Comparison of ENCODE assay signal across 8 cellular contexts in genomic region chr2:47404356-47404755, GRCh38. TPM values are rescaled to one million over a fixed set of nuclear protein-coding genes. Genes with fewer than 3 reads are reported as not detected.
A peak's percentile ranks its signal among the peaks of the same experiment; 100 is the strongest.
DNase-seq lines count a peak whose midpoint lies in the region; ATAC-seq and TF ChIP-seq lines count a peak whose summit lies in the region.

No MANE protein-coding gene starts in this region.

- 90 to 92% (median 91%) methylated on average over 10 of the region's 10 CpGs for WGBS in heart left ventricle, 4 donors

- H3K36me3 ChIP-seq in heart left ventricle (peaks cover 0 to 8% (median 0%) of the 10 kb centered on the region in 9 donors), right atrium auricular region (no peaks in the 10 kb centered on the region), vagina (no peaks in the 10 kb centered on the region)

- TF ChIP-seq POLR2A in heart left ventricle (IDR thresholded peaks at IDR 0.05): no peak
- TF ChIP-seq POLR2A in vagina (IDR thresholded peaks at IDR 0.05): no peak

- no peak for ATAC-seq in heart left ventricle
- no peak for ATAC-seq in activated naive CD4-positive, alpha-beta T cell treated with anti-CD3 and anti-CD28 coated beads, Interleukin-2, amount 50 U/mL, for 72 hours
- ATAC-seq in memory B cell (ENCODE audit: low read depth): no peak
- ATAC-seq in GM19035 (IDR thresholded peaks at IDR 0.05; ENCODE audit: unreplicated experiment): no peak
- ATAC-seq in HG02610 (IDR thresholded peaks at IDR 0.05; ENCODE audit: unreplicated experiment): no peak

- H3K27ac ChIP-seq in heart left ventricle: no peak overlapping the region
- no peak overlapping the region for H3K27ac ChIP-seq in right atrium auricular region
- no peak overlapping the region for H3K27ac ChIP-seq in vagina

- H3K9me3 ChIP-seq in heart left ventricle (no peaks in the 10 kb centered on the region), right atrium auricular region (no peaks in the 10 kb centered on the region), vagina (no peaks in the 10 kb centered on the region)

- H3K4me3 ChIP-seq in heart left ventricle (peak overlapping the region in 7 of 12 donors; percentile 73 to 98 (median 93)), right atrium auricular region (no peak overlapping the region), vagina (peak overlapping the region; percentile 84 to 90)

- peaks cover 11% of the 10 kb centered on the region for H3K4me1 Mint-ChIP-seq in memory B cell

- no peaks in the 10 kb centered on the region for H3K27me3 Mint-ChIP-seq in memory B cell

- H3K9me3 Mint-ChIP-seq in activated naive CD4-positive, alpha-beta T cell treated with anti-CD3 and anti-CD28 coated beads, Interleukin-2, amount 50 U/mL, for 72 hours: peaks cover 0 to 4% of the 10 kb centered on the region in 2 donors
- H3K9me3 Mint-ChIP-seq in memory B cell: no peaks in the 10 kb centered on the region

- H3K4me1 ChIP-seq in heart left ventricle: peaks cover 0 to 21% (median 11%) of the 10 kb centered on the region in 12 donors
- peaks cover 0 to 18% of the 10 kb centered on the region in 2 donors for H3K4me1 ChIP-seq in right atrium auricular region
- peaks cover 18% of the 10 kb centered on the region for H3K4me1 ChIP-seq in vagina

- H3K27me3 ChIP-seq in heart left ventricle (no peaks in the 10 kb centered on the region), right atrium auricular region (no peaks in the 10 kb centered on the region), vagina (no peaks in the 10 kb centered on the region)

- peak overlapping the region; percentile 93 to 97 for H3K27ac Mint-ChIP-seq in activated naive CD4-positive, alpha-beta T cell treated with anti-CD3 and anti-CD28 coated beads, Interleukin-2, amount 50 U/mL, for 72 hours
- peak overlapping the region; percentile 4 for H3K27ac Mint-ChIP-seq in memory B cell

- H3K4me3 Mint-ChIP-seq in memory B cell: peak overlapping the region; percentile 98

- intact Hi-C loops in heart left ventricle (cut with DNase I): no loop called here
- intact Hi-C loops in vagina (cut with DNase I): no loop called here

- DNase-seq in heart left ventricle (no peak), right atrium auricular region (ENCODE audit: low spot score) (no peak), memory B cell (ENCODE audit: low spot score in 2 of 2) (no peak), vagina (ENCODE audit: extremely low spot score in 2 of 2) (no peak), DMS53 (lab: John Stamatoyannopoulos, UW) (no peak)
- DNase-seq in activated naive CD4-positive, alpha-beta T cell treated with anti-CD3 and anti-CD28 coated beads, Interleukin-2, amount 50 U/mL, for 72 hours (ENCODE audit: low spot score in 2 of 2): no peak

- no peak for TF ChIP-seq CTCF in heart left ventricle (IDR thresholded peaks at IDR 0.05)
- no peak for TF ChIP-seq CTCF in right atrium auricular region (IDR thresholded peaks at IDR 0.05)
- no peak for TF ChIP-seq CTCF in vagina (IDR thresholded peaks at IDR 0.05)

- H3K36me3 Mint-ChIP-seq in activated naive CD4-positive, alpha-beta T cell treated with anti-CD3 and anti-CD28 coated beads, Interleukin-2, amount 50 U/mL, for 72 hours: peaks cover 36 to 46% of the 10 kb centered on the region in 2 donors
- H3K36me3 Mint-ChIP-seq in memory B cell: peaks cover 12% of the 10 kb centered on the region

RNA-seq across cellular contexts. Expression of gene MSH2, which starts 1.4 kb away (rescaled TPM):
- total RNA-seq in heart left ventricle: 10 to 100 TPM in 7 of 9 donors, 1 to 10 TPM in 2; 7.7 to 19.0 (median 13.2) TPM
- polyA plus RNA-seq in heart left ventricle: 10 to 100 TPM in 1 of 2 donors, 1 to 10 TPM in 1; 4.4 to 11.4 TPM
- 1 to 10 TPM; 4.3 to 8.9 TPM for total RNA-seq in right atrium auricular region
- 10 to 100 TPM; 56.0 to 57.2 TPM for total RNA-seq in activated naive CD4-positive, alpha-beta T cell treated with anti-CD3 and anti-CD28 coated beads, Interleukin-2, amount 50 U/mL, for 72 hours
- total RNA-seq in vagina: 9.3 TPM

RNA-seq across cellular contexts. Expression of gene EPCAM, which starts 35.2 kb away (rescaled TPM):
- total RNA-seq in heart left ventricle: 1 to 10 TPM in 1 of 9 donors, under 1 TPM in 3, not detected in 5; 0.20 to 1.1 (median 0.37) TPM
- polyA plus RNA-seq in heart left ventricle: under 1 TPM; 0.15 to 0.30 TPM
- under 1 TPM in 1 of 2 donors, not detected in 1; 0.47 TPM for total RNA-seq in right atrium auricular region
- under 1 TPM in 1 of 2 donors, not detected in 1; 0.23 TPM for total RNA-seq in activated naive CD4-positive, alpha-beta T cell treated with anti-CD3 and anti-CD28 coated beads, Interleukin-2, amount 50 U/mL, for 72 hours
- total RNA-seq in vagina: 1.2 TPM

Comparison
In these comparisons a context has a peak if more than half of its experiments do, and no peak if none do; other contexts are left out.
1. H3K4me3 ChIP-seq: peak in heart left ventricle (7 of 12) and vagina (2 of 2); none in right atrium auricular region (0 of 2).